In genomic region chr10:121007264-121007663, GRCh38 we compare ENCODE assay signal across 20 cellular contexts.
DNase-seq lines count a peak whose midpoint lies in the region; FAIRE-seq and TF ChIP-seq lines count a peak whose summit lies in the region.
"Had no signal": no experiment of that assay in that cellular context is flagged by ENCODE, and none has a peak within 500 bp of the region (broad histone marks: within the 10 kb centered on the region; RNA-seq: fewer than 3 reads in every experiment).

No MANE protein-coding gene starts in this region.

- no peak for TF ChIP-seq EP300 in esophagus muscularis mucosa (IDR thresholded peaks at IDR 0.05)

- H3K4me2 ChIP-seq in H9 (ENCODE audit: insufficient read depth, insufficient read length, low read length), result no peak overlapping the region
- H3K4me2 ChIP-seq in keratinocyte (ENCODE audit: control insufficient read depth, extremely low read depth, insufficient read depth, low read depth, low read length), result no peak overlapping the region
- no peak overlapping the region for H3K4me2 ChIP-seq in trophoblast cell (ENCODE audit: low read length)

- H3K9me3 Mint-ChIP-seq in H9, result peaks cover 31 to 32% of the 10 kb centered on the region in 2 experiments

- H3K4me1 Mint-ChIP-seq in H9, result peaks cover 2 to 3% of the 10 kb centered on the region in 2 experiments; a peak in 3 of 4 replicates

- H2BK5ac ChIP-seq in H9 (ENCODE audit: insufficient read length, low read length) (no peak overlapping the region), trophoblast cell (ENCODE audit: low read depth, low read length, poor library complexity) (no peak overlapping the region)

- peak; percentile 20 for DNase-seq in H9
- DNase-seq in RPMI7951 (ENCODE audit: low read depth), result peak; percentile 19
- peak; percentile 28 for DNase-seq in keratinocyte (ENCODE audit: low read depth, low spot score)
- peak; percentile 48 to 63 for DNase-seq in trophoblast cell
- DNase-seq in activated CD4-positive, CD25-positive, alpha-beta regulatory T cell (lab: John Stamatoyannopoulos, UW), result no peak
- no peak for DNase-seq in NCI-H1930 (lab: John Stamatoyannopoulos, UW)
- DNase-seq in esophagus muscularis mucosa (ENCODE audit: extremely low spot score), result no peak
- DNase-seq: Calu3, DMS153, GOT3, HCEC 1CT, KBM-7, MG63, NCI-H2029 treated with DMSO at 0.1 percent for 48 hours, NCI-H2227 treated with DMSO at 0.1 percent for 48 hours, NCI-H526 treated with DMSO at 0.1 percent for 48 hours, OCI-M1, Peyer's patch, SIG-M5 had no signal

- H2BK120ac ChIP-seq in H9 (ENCODE audit: low read depth, low read length, poor library complexity, severe bottlenecking), result no peak overlapping the region
- H2BK120ac ChIP-seq in trophoblast cell (ENCODE audit: insufficient read depth, low read length, poor library complexity), result no peak overlapping the region

- H3K4me3 ChIP-seq in keratinocyte (ENCODE audit: control insufficient read depth in 2 of 3, extremely low read depth in 1 of 3, insufficient read depth in 2 of 3, low read depth in 1 of 3, low read length in 3 of 3) (no peak overlapping the region), trophoblast cell (ENCODE audit: low read depth, low read length) (no peak overlapping the region), esophagus muscularis mucosa (no peak overlapping the region)
- H3K4me3 ChIP-seq: MG63, Peyer's patch, SK-N-MC had no signal

- H3K14ac ChIP-seq in H9 (ENCODE audit: insufficient read depth, low read length), result no peak overlapping the region
- H3K14ac ChIP-seq in trophoblast cell (ENCODE audit: low read length), result no peak overlapping the region

- H3K27me3 Mint-ChIP-seq in H9 (ENCODE audit: low read depth), result no peaks in the 10 kb centered on the region

- H3K36me3 Mint-ChIP-seq in H9 (ENCODE audit: insufficient read depth in 1 of 3, low read depth in 3 of 3), result peaks cover 5 to 35% (median 10%) of the 10 kb centered on the region in 3 experiments; a peak in 5 of 7 replicates

- H4K91ac ChIP-seq in H9 (ENCODE audit: insufficient read length, low read depth, low read length) (no peak overlapping the region), trophoblast cell (ENCODE audit: low read depth, low read length) (no peak overlapping the region)

- no peaks in the 10 kb centered on the region for H3K9me3 ChIP-seq in H9 (ENCODE audit: control insufficient read depth, low read depth, low read length)
- H3K9me3 ChIP-seq in keratinocyte (ENCODE audit: control insufficient read depth, low read depth, low read length), result no peaks in the 10 kb centered on the region
- peaks cover 2% of the 10 kb centered on the region for H3K9me3 ChIP-seq in trophoblast cell (ENCODE audit: insufficient read depth, low read depth, low read length)
- H3K9me3 ChIP-seq in esophagus muscularis mucosa, result peaks cover 0 to 33% (median 30%) of the 10 kb centered on the region in 4 donors

- H3K79me2 ChIP-seq in H9 (ENCODE audit: insufficient read depth, low read length) (no peaks in the 10 kb centered on the region), keratinocyte (ENCODE audit: control insufficient read depth, insufficient read depth, low read length) (no peaks in the 10 kb centered on the region), trophoblast cell (ENCODE audit: control insufficient read depth, insufficient read depth, low read length, poor library complexity) (no peaks in the 10 kb centered on the region)

- H3K56ac ChIP-seq in H9 (ENCODE audit: insufficient read length, low read depth, low read length), result no peak overlapping the region

- no peak overlapping the region for H4K8ac ChIP-seq in H9 (replicated peaks; ENCODE audit: insufficient read length, low read depth, low read length)
- no peak overlapping the region for H4K8ac ChIP-seq in trophoblast cell (ENCODE audit: low read depth, low read length)

- dilution Hi-C loops in keratinocyte (cut with MboI; ENCODE audit: extremely low pct_ligation_motif_present, low sequenced_read_pairs), result no loop called here

- no peak overlapping the region for H3T11ph ChIP-seq in H9 (ENCODE audit: low read length)

- H4K20me1 ChIP-seq in H9 (ENCODE audit: control insufficient read depth, insufficient read depth, insufficient read length) (no peaks in the 10 kb centered on the region), keratinocyte (ENCODE audit: control insufficient read depth, extremely low read depth, insufficient read depth, low read length) (no peaks in the 10 kb centered on the region)

- no peaks in the 10 kb centered on the region for H3K23me2 ChIP-seq in H9 (ENCODE audit: insufficient read length, low read depth, low read length, poor library complexity, severe bottlenecking)

- no peaks in the 10 kb centered on the region for H3K79me1 ChIP-seq in H9 (ENCODE audit: insufficient read depth, low read depth, low read length, poor library complexity, severe bottlenecking)
- no peaks in the 10 kb centered on the region for H3K79me1 ChIP-seq in trophoblast cell (ENCODE audit: low read length)

- no peak overlapping the region for H2BK20ac ChIP-seq in H9 (ENCODE audit: low read depth, low read length, poor library complexity, severe bottlenecking)

- H3K4me1 ChIP-seq in H9 (ENCODE audit: insufficient read depth, low read length), result no peaks in the 10 kb centered on the region
- peaks cover 14% of the 10 kb centered on the region for H3K4me1 ChIP-seq in keratinocyte (ENCODE audit: control insufficient read depth, extremely low read depth, insufficient read depth, low read length)
- H3K4me1 ChIP-seq in trophoblast cell (ENCODE audit: control insufficient read depth in 1 of 2, insufficient read depth in 2 of 2, low read length in 2 of 2), result peaks cover 2 to 10% of the 10 kb centered on the region in 2 experiments
- no peaks in the 10 kb centered on the region for H3K4me1 ChIP-seq in esophagus muscularis mucosa
- H3K4me1 ChIP-seq: Peyer's patch had no signal

- no peak for FAIRE-seq in keratinocyte (lab: Jason Lieb, UNC)

- H2BK12ac ChIP-seq in H9 (ENCODE audit: insufficient read length, low read depth, low read length) (no peak overlapping the region), trophoblast cell (ENCODE audit: low read length) (no peak overlapping the region)

- H3K36me3 ChIP-seq in keratinocyte (ENCODE audit: control insufficient read depth in 2 of 2, extremely low read depth in 1 of 2, insufficient read depth in 2 of 2, low read length in 2 of 2), result no peaks in the 10 kb centered on the region
- H3K36me3 ChIP-seq in trophoblast cell (ENCODE audit: control insufficient read depth in 1 of 2, insufficient read depth in 2 of 2, low read length in 2 of 2), result no peaks in the 10 kb centered on the region
- no peaks in the 10 kb centered on the region for H3K36me3 ChIP-seq in esophagus muscularis mucosa
- H3K36me3 ChIP-seq: MG63, Peyer's patch had no signal

- H3K23ac ChIP-seq in H9 (ENCODE audit: insufficient read length, low read depth, low read length), result no peak overlapping the region
- H3K23ac ChIP-seq in trophoblast cell (ENCODE audit: low read length), result no peak overlapping the region

- no peak overlapping the region for H3K4me3 Mint-ChIP-seq in H9

- H3K4ac ChIP-seq in H9 (ENCODE audit: low read depth, low read length) (no peak overlapping the region), trophoblast cell (ENCODE audit: low read depth, low read length) (no peak overlapping the region)

- no peak overlapping the region for H3K27ac Mint-ChIP-seq in H9

- H2BK15ac ChIP-seq in H9 (ENCODE audit: low read depth, low read length), result no peak overlapping the region

- no peak for TF ChIP-seq POLR2A in esophagus muscularis mucosa (IDR thresholded peaks at IDR 0.05; ENCODE audit: low read depth)

- H2AFZ ChIP-seq in H9 (ENCODE audit: low read length), result no peak overlapping the region
- H2AFZ ChIP-seq in keratinocyte (ENCODE audit: control insufficient read depth, low read length), result no peak overlapping the region
- H2AFZ ChIP-seq in trophoblast cell (ENCODE audit: insufficient read depth, low read length, poor library complexity), result no peak overlapping the region

- no peak overlapping the region for H3K27ac ChIP-seq in H9 (ENCODE audit: insufficient read length, low read depth, low read length)
- H3K27ac ChIP-seq in keratinocyte (ENCODE audit: control insufficient read depth, insufficient read depth, low read length), result no peak overlapping the region
- H3K27ac ChIP-seq in trophoblast cell (ENCODE audit: low read depth, low read length), result peak overlapping the region; percentile 36
- H3K27ac ChIP-seq in esophagus muscularis mucosa (replicated peaks in 1 of 4), result no peak overlapping the region
- H3K27ac ChIP-seq: Peyer's patch, SK-N-MC had no signal

- no peak overlapping the region for H2AK5ac ChIP-seq in H9 (ENCODE audit: insufficient read length, low read length)
- no peak overlapping the region for H2AK5ac ChIP-seq in trophoblast cell (ENCODE audit: low read length)

- no CpG with 5 or more reads among the region's 2 CpGs for WGBS in H9 (ENCODE audit: extremely low coverage, insufficient read length, low lambda C conversion rate)
- WGBS in trophoblast cell (ENCODE audit: extremely low coverage, insufficient coverage, insufficient read length), result no CpG with 5 or more reads among the region's 2 CpGs
- WGBS in esophagus muscularis mucosa, result 90% methylated on average over 2 of the region's 2 CpGs

- no peak overlapping the region for H4K5ac ChIP-seq in H9 (ENCODE audit: insufficient read length, low read depth, low read length)

- intact Hi-C loops in esophagus muscularis mucosa (cut with DNase I), result no loop called here

- H3K18ac ChIP-seq in H9 (ENCODE audit: insufficient read length, low read depth, low read length) (no peak overlapping the region), trophoblast cell (ENCODE audit: low read length) (no peak overlapping the region)

- H3K9me1 ChIP-seq in keratinocyte (ENCODE audit: control insufficient read depth, extremely low read depth, insufficient read depth, low read length), result no peaks in the 10 kb centered on the region

- H4K12ac ChIP-seq in trophoblast cell (ENCODE audit: low read depth, low read length), result no peak overlapping the region

- H3K9ac ChIP-seq in H9 (ENCODE audit: extremely low read depth, insufficient read length, low read length) (no peak overlapping the region), keratinocyte (ENCODE audit: control insufficient read depth, extremely low read depth, insufficient read depth, low read length) (no peak overlapping the region), trophoblast cell (ENCODE audit: low read length) (no peak overlapping the region)

- TF ChIP-seq CTCF in H9 (conservative IDR thresholded peaks at IDR 0.05) (no peak), keratinocyte (optimal IDR thresholded peaks at IDR 0.05 in 1 of 3, IDR thresholded peaks at IDR 0.05 in 1 of 3, conservative IDR thresholded peaks at IDR 0.05 in 1 of 3; ENCODE audit: extremely low read depth in 1 of 3, insufficient read depth in 2 of 3, low read length in 3 of 3) (no peak), esophagus muscularis mucosa (IDR thresholded peaks at IDR 0.05) (no peak)

- no peaks in the 10 kb centered on the region for H3K27me3 ChIP-seq in H9 (ENCODE audit: insufficient read depth, low read length)
- no peaks in the 10 kb centered on the region for H3K27me3 ChIP-seq in keratinocyte (ENCODE audit: control insufficient read depth, extremely low read depth, insufficient read depth, low read length)
- no peaks in the 10 kb centered on the region for H3K27me3 ChIP-seq in trophoblast cell (ENCODE audit: insufficient read depth, low read length)
- H3K27me3 ChIP-seq in esophagus muscularis mucosa, result no peaks in the 10 kb centered on the region
- H3K27me3 ChIP-seq: MG63, Peyer's patch had no signal

Comparison
In these comparisons a context has a peak if more than half of its experiments do, and no peak if none do; other contexts are left out.
1. DNase-seq: peak in H9 (single experiment), RPMI7951 (single experiment), keratinocyte (single experiment) and trophoblast cell (2 of 2); none in activated CD4-positive, CD25-positive, alpha-beta regulatory T cell (0 of 4), NCI-H1930 (0 of 2) and esophagus muscularis mucosa (single experiment).